ENCODE assay signal across 9 cellular contexts in genomic region chr11:17528181-17528691, GRCh38. TPM values are rescaled to one million over a fixed set of nuclear protein-coding genes. Genes with fewer than 3 reads are reported as not detected.
DNase-seq lines count a peak whose midpoint lies in the region; ATAC-seq and TF ChIP-seq lines count a peak whose summit lies in the region.
"Had no signal": no experiment of that assay in that cellular context is flagged by ENCODE, and none has a peak within 500 bp of the region (broad histone marks: within the 10 kb centered on the region; RNA-seq: fewer than 3 reads in every experiment).

No MANE protein-coding gene starts in this region.

- no peak overlapping the region for H3K23ac ChIP-seq in neuronal stem cell (ENCODE audit: low read depth, low read length, poor library complexity)

- H2AFZ ChIP-seq in neuronal stem cell (ENCODE audit: low read length) = no peak overlapping the region

- no peaks in the 10 kb centered on the region for H3K9me3 ChIP-seq in neuronal stem cell (replicated peaks in 1 of 2; ENCODE audit: control insufficient read depth in 2 of 2, insufficient read depth in 1 of 2, low read depth in 1 of 2, low read length in 2 of 2)
- H3K9me3 ChIP-seq in uterus = no peaks in the 10 kb centered on the region

- H3K36me3 ChIP-seq in neuronal stem cell (replicated peaks in 1 of 2; ENCODE audit: control insufficient read depth in 2 of 2, insufficient read depth in 2 of 2, low read length in 2 of 2) (no peaks in the 10 kb centered on the region), uterus (no peaks in the 10 kb centered on the region)

- H3K4me3 ChIP-seq in fibroblast of the aortic adventitia (ENCODE audit: low read depth, low read length) = no peak overlapping the region
- no peak overlapping the region for H3K4me3 ChIP-seq in neuronal stem cell (ENCODE audit: low read length in 2 of 2)
- H3K4me3 ChIP-seq in uterus = no peak overlapping the region

- peak overlapping the region; percentile 18 for H3K18ac ChIP-seq in neuronal stem cell (ENCODE audit: low read length)

- H3K79me1 ChIP-seq in neuronal stem cell (ENCODE audit: low read depth, low read length) = no peaks in the 10 kb centered on the region

- intact Hi-C loops in uterus (cut with DNase I; ENCODE audit: low total_unique reads) = no loop called here

- H2AK5ac ChIP-seq in neuronal stem cell (ENCODE audit: low read depth, low read length) = peak overlapping the region; percentile 42

- H3K4me1 ChIP-seq in neuronal stem cell (ENCODE audit: control insufficient read depth in 2 of 2, insufficient read depth in 1 of 2, low read depth in 1 of 2, low read length in 2 of 2) (peaks cover 0 to 13% of the 10 kb centered on the region in 2 donors), uterus (no peaks in the 10 kb centered on the region)

- H2BK5ac ChIP-seq in neuronal stem cell (ENCODE audit: low read length) = no peak overlapping the region

- peak overlapping the region; percentile 48 for H2BK12ac ChIP-seq in neuronal stem cell (ENCODE audit: low read length)

- H3K9ac ChIP-seq in neuronal stem cell (ENCODE audit: low read depth, low read length, poor library complexity) = no peak overlapping the region

- no CpG with 5 or more reads among the region's 9 CpGs for WGBS in neuronal stem cell (ENCODE audit: extremely low coverage in 2 of 2, insufficient read length in 2 of 2, insufficient replicate concordance in 1 of 2), 2 donors

- peak; percentile 36 for DNase-seq in NCI-H345 (lab: John Stamatoyannopoulos, UW)
- no peak for DNase-seq in NCI-H345 treated with DMSO at 0.1 percent for 48 hours (lab: John Stamatoyannopoulos, UW; ENCODE audit: unreplicated experiment)
- DNase-seq in NOMO-1 (lab: John Stamatoyannopoulos, UW; ENCODE audit: unreplicated experiment in 2 of 2) = peak; percentile 49 to 62
- DNase-seq in activated T-cell treated with anti-CD3 and anti-CD28 coated beads for 4 hours = peak; percentile 11
- DNase-seq in fibroblast of the aortic adventitia (ENCODE audit: low read depth) = peak; percentile 43
- no peak for DNase-seq in neuronal stem cell (ENCODE audit: low spot score)
- peak in 1 of 2 donors; percentile 29 for DNase-seq in uterus

- peaks cover 0 to 48% (median 0%) of the 10 kb centered on the region in 3 experiments for H3K27me3 ChIP-seq in neuronal stem cell (ENCODE audit: control insufficient read depth in 3 of 3, insufficient read depth in 3 of 3, low read depth in 1 of 3, low read length in 3 of 3)
- H3K27me3 ChIP-seq in uterus = no peaks in the 10 kb centered on the region

- H3K27ac ChIP-seq in neuronal stem cell (replicated peaks; ENCODE audit: low read length) (no peak overlapping the region), uterus (no peak overlapping the region)

- peak; percentile 72 for TF ChIP-seq CTCF in fibroblast of the aortic adventitia (IDR thresholded peaks at IDR 0.05; ENCODE audit: insufficient read depth, low read length)
- peak; percentile 23 to 56 (median 50) for TF ChIP-seq CTCF in uterus (IDR thresholded peaks at IDR 0.05)

- H4K91ac ChIP-seq in neuronal stem cell (ENCODE audit: low read depth, low read length, poor library complexity) = no peak overlapping the region

- TF ChIP-seq POLR2A in uterus (IDR thresholded peaks at IDR 0.05) = no peak

- H4K8ac ChIP-seq in neuronal stem cell (ENCODE audit: low read depth, low read length) = no peak overlapping the region

- H3K4ac ChIP-seq in neuronal stem cell (ENCODE audit: low read length) = no peak overlapping the region

- no peak overlapping the region for H2BK120ac ChIP-seq in neuronal stem cell (ENCODE audit: low read depth, low read length)

- H2BK15ac ChIP-seq in neuronal stem cell (ENCODE audit: low read length) = no peak overlapping the region

- no peak overlapping the region for H3K4me2 ChIP-seq in neuronal stem cell (ENCODE audit: insufficient read depth, low read length, poor library complexity, severe bottlenecking)

- H3K14ac ChIP-seq in neuronal stem cell (ENCODE audit: low read length) = no peak overlapping the region

- peak; percentile 87 for ATAC-seq in HG03159 (IDR thresholded peaks at IDR 0.05; ENCODE audit: unreplicated experiment)

RNA-seq across cellular contexts. Expression of gene USH1C, which starts 16.0 kb away (rescaled TPM):
- not detected in 2 replicates for total RNA-seq in fibroblast of the aortic adventitia (ENCODE audit: low replicate concordance)
- 0.57 TPM for polyA plus RNA-seq in neuronal stem cell (2013, experiment 1 of 2)
- polyA plus RNA-seq in neuronal stem cell (2013, experiment 2 of 2) = 0.66 TPM
- total RNA-seq in uterus = under 1 TPM in 2 of 4 donors, not detected in 2; 0.35 to 0.46 TPM
- total RNA-seq: dermis microvascular lymphatic vessel endothelial cell had no signal

RNA-seq across cellular contexts. Expression of gene OTOG, which starts 18.8 kb away (rescaled TPM):
- total RNA-seq in fibroblast of the aortic adventitia (ENCODE audit: low replicate concordance) = not detected in 2 replicates
- polyA plus RNA-seq in neuronal stem cell (2013, experiment 1 of 2) = 0.35 TPM
- 0.37 TPM for polyA plus RNA-seq in neuronal stem cell (2013, experiment 2 of 2)
- under 1 TPM in 1 of 4 donors, not detected in 3; under 0.01 TPM for total RNA-seq in uterus
- total RNA-seq: dermis microvascular lymphatic vessel endothelial cell had no signal

RNA-seq across cellular contexts. Expression of gene ABCC8, which starts 51.6 kb away (rescaled TPM):
- not detected in 2 replicates for total RNA-seq in fibroblast of the aortic adventitia (ENCODE audit: low replicate concordance)
- polyA plus RNA-seq in neuronal stem cell (2013, experiment 1 of 2) = 0.85 TPM
- 0.51 TPM for polyA plus RNA-seq in neuronal stem cell (2013, experiment 2 of 2)
- total RNA-seq in uterus = 1 to 10 TPM in 2 of 4 donors, under 1 TPM in 1, not detected in 1; under 0.01 to 5.5 (median 1.9) TPM
- total RNA-seq: dermis microvascular lymphatic vessel endothelial cell had no signal

Comparison
In these comparisons a context has a peak if more than half of its experiments do, and no peak if none do; other contexts are left out.
1. DNase-seq: peak in NCI-H345 (single experiment), NOMO-1 (2 of 2), activated T-cell treated with anti-CD3 and anti-CD28 coated beads for 4 hours (single experiment) and fibroblast of the aortic adventitia (single experiment); none in NCI-H345 treated with DMSO at 0.1 percent for 48 hours (single experiment) and neuronal stem cell (single experiment).